In the genomic region with DNA sequence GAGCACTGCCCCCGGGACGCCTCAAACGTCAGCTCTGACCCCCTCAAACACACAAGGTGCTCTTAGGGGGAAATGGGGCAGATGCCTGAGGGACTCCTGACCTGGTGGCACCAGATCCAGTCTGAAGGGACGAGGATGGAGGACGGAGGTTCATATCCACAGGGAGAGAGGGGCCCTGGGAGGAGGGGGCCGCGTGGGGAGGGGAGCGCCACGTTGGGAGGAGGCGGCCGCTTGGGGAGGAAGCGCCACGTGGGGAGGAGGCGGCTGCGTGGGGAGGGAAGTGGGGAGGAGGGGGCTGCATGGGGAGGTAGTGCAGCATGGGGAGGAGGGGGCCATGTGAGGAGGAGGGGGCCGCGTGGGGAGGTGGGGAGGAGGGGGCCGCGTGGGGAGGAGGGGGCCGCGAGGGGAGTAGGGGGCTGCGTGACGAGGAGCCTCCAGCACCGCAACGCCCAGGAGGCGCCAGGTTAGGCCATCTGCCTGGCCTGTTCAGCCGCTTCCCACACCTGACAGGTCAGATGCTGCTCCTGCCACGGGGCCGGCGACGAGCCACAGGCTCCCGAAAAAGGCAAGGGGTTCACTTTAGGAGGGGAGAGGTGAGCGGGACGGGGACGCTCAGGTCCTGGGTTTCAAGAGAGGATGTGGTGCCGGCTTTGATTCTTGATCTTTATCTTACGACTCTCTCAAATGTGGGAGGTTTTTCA, we compare ENCODE assay signal across 17 cellular contexts. TPM values are rescaled to one million over a fixed set of nuclear protein-coding genes. Genes with fewer than 3 reads are reported as not detected.
DNase-seq lines count a peak whose midpoint lies in the region; ATAC-seq and TF ChIP-seq lines count a peak whose summit lies in the region.
"Had no signal": no experiment of that assay in that cellular context is flagged by ENCODE, and none has a peak within 500 bp of the region (broad histone marks: within the 10 kb centered on the region; RNA-seq: fewer than 3 reads in every experiment).

No MANE protein-coding gene starts in this region.

- H3K4me3 ChIP-seq in Panc1 (ENCODE audit: low read depth in 2 of 2, low read length in 2 of 2) (no peak overlapping the region), Caco-2 (ENCODE audit: low read depth, low read length) (no peak overlapping the region)
- H3K4me3 ChIP-seq: breast epithelium, PC-9, upper lobe of left lung had no signal

- no peak overlapping the region for H3K27ac ChIP-seq in Panc1 (ENCODE audit: low read length)
- H3K27ac ChIP-seq: breast epithelium, PC-9, upper lobe of left lung had no signal

- H3K27me3 ChIP-seq in Panc1 (ENCODE audit: control insufficient read depth, insufficient read depth, low read length) (no peaks in the 10 kb centered on the region), Caco-2 (replicated peaks; ENCODE audit: control insufficient read depth, insufficient read depth, low read length) (no peaks in the 10 kb centered on the region)
- H3K27me3 ChIP-seq: breast epithelium, upper lobe of left lung had no signal

- H3K4me1 ChIP-seq in Panc1 (ENCODE audit: control insufficient read depth, insufficient read depth, low read length) = no peaks in the 10 kb centered on the region
- H3K4me1 ChIP-seq in Caco-2 = no peaks in the 10 kb centered on the region
- H3K4me1 ChIP-seq: breast epithelium, upper lobe of left lung had no signal

- peaks cover 2 to 5% of the 10 kb centered on the region in 2 donors for H3K36me3 Mint-ChIP-seq in activated T-cell treated with anti-CD3 and anti-CD28 coated beads, Interleukin-2, amount 50 U/mL, for 72 hours (ENCODE audit: insufficient read depth in 2 of 2)
- H3K36me3 Mint-ChIP-seq in chondrocyte (ENCODE audit: low read depth) = peaks cover 12% of the 10 kb centered on the region
- peaks cover under 1% of the 10 kb centered on the region for H3K36me3 Mint-ChIP-seq in stimulated activated effector memory CD8-positive, alpha-beta T cell treated with anti-CD3 and anti-CD28 coated beads, Interleukin-12 subunit alpha, Interleukin-12 subunit beta, amount 100 ng/mL, for 72 hours
- H3K36me3 Mint-ChIP-seq in Caco-2 (ENCODE audit: insufficient read depth, unreplicated experiment) = no peaks in the 10 kb centered on the region

- H3K4me1 Mint-ChIP-seq in activated T-cell treated with anti-CD3 and anti-CD28 coated beads, Interleukin-2, amount 50 U/mL, for 72 hours (ENCODE audit: low read depth) = peaks cover 7% of the 10 kb centered on the region
- no peaks in the 10 kb centered on the region for H3K4me1 Mint-ChIP-seq in chondrocyte (ENCODE audit: low read depth)
- H3K4me1 Mint-ChIP-seq in stimulated activated effector memory CD8-positive, alpha-beta T cell treated with anti-CD3 and anti-CD28 coated beads, Interleukin-12 subunit alpha, Interleukin-12 subunit beta, amount 100 ng/mL, for 72 hours = peaks cover 3% of the 10 kb centered on the region
- no peaks in the 10 kb centered on the region for H3K4me1 Mint-ChIP-seq in Caco-2 (ENCODE audit: low read depth, unreplicated experiment)

- H3K27ac Mint-ChIP-seq in activated T-cell treated with anti-CD3 and anti-CD28 coated beads, Interleukin-2, amount 50 U/mL, for 72 hours = peak overlapping the region; percentile 62
- H3K27ac Mint-ChIP-seq in chondrocyte (ENCODE audit: unreplicated experiment) (no peak overlapping the region), Caco-2 (ENCODE audit: unreplicated experiment) (no peak overlapping the region)
- H3K27ac Mint-ChIP-seq in stimulated activated effector memory CD8-positive, alpha-beta T cell treated with anti-CD3 and anti-CD28 coated beads, Interleukin-12 subunit alpha, Interleukin-12 subunit beta, amount 100 ng/mL, for 72 hours = peak overlapping the region; percentile 35
- H3K27ac Mint-ChIP-seq: activated T-helper 2 cell treated with anti-CD3 and anti-CD28 coated beads, Interferon-gamma antibody, Interleukin-2, Interleukin-4, amounts not matched to agents 10 μg/mL and 5 μg/mL and 100 μg/mL, durations not matched to agents 14 hours and 24 hours and 36 hours had no signal

- H3K9me3 ChIP-seq in Panc1 (ENCODE audit: control insufficient read depth, insufficient read depth, low read depth, low read length) (no peaks in the 10 kb centered on the region), Caco-2 (no peaks in the 10 kb centered on the region)
- H3K9me3 ChIP-seq: breast epithelium, upper lobe of left lung had no signal

- intact Hi-C loops in Panc1 (cut with micrococcal nuclease; ENCODE audit: unreplicated experiment) = no loop called here
- intact Hi-C loops in Caco-2 (cut with micrococcal nuclease; ENCODE audit: unreplicated experiment) = no loop called here

- DNase-seq in activated T-cell treated with anti-CD3 and anti-CD28 coated beads, Interleukin-2, amount 50 U/mL, for 72 hours = no peak
- no peak for DNase-seq in activated T-cell treated with anti-CD3 and anti-CD28 coated beads for 4 hours
- DNase-seq in Panc1 (ENCODE audit: low read depth, low spot score) = no peak
- DNase-seq in chondrocyte (ENCODE audit: low spot score) = peak; percentile 67
- no peak for DNase-seq in stimulated activated effector memory CD8-positive, alpha-beta T cell treated with anti-CD3 and anti-CD28 coated beads, Interleukin-12 subunit alpha, Interleukin-12 subunit beta, amount 100 ng/mL, for 72 hours (ENCODE audit: low spot score in 2 of 2)
- no peak for DNase-seq in Caco-2
- no peak for DNase-seq in G401 (ENCODE audit: low spot score)
- DNase-seq: hypothalamus; NCI-H2081 treated with DMSO at 0.1 percent for 48 hours; NCI-H526 treated with DMSO at 0.1 percent for 48 hours; PC-9; stimulated activated CD4-positive, alpha-beta T cell treated with anti-CD3 and anti-CD28 coated beads, Interleukin-2, amount 100 ng/mL, for 24 hours had no signal

- no peaks in the 10 kb centered on the region for H3K9me3 Mint-ChIP-seq in activated T-cell treated with anti-CD3 and anti-CD28 coated beads, Interleukin-2, amount 50 U/mL, for 72 hours
- H3K9me3 Mint-ChIP-seq in chondrocyte (ENCODE audit: low read depth) (no peaks in the 10 kb centered on the region), Caco-2 (ENCODE audit: unreplicated experiment) (no peaks in the 10 kb centered on the region)
- no peaks in the 10 kb centered on the region for H3K9me3 Mint-ChIP-seq in stimulated activated effector memory CD8-positive, alpha-beta T cell treated with anti-CD3 and anti-CD28 coated beads, Interleukin-12 subunit alpha, Interleukin-12 subunit beta, amount 100 ng/mL, for 72 hours
- H3K9me3 Mint-ChIP-seq: activated T-helper 2 cell treated with anti-CD3 and anti-CD28 coated beads, Interferon-gamma antibody, Interleukin-2, Interleukin-4, amounts not matched to agents 10 μg/mL and 5 μg/mL and 100 μg/mL, durations not matched to agents 14 hours and 24 hours and 36 hours had no signal

- H3K36me3 ChIP-seq in Panc1 (ENCODE audit: control insufficient read depth, insufficient read depth, low read length) (no peaks in the 10 kb centered on the region; the same call in 1 of the 2 replicates), Caco-2 (ENCODE audit: control insufficient read depth, insufficient read depth, low read length) (no peaks in the 10 kb centered on the region)
- H3K36me3 ChIP-seq: breast epithelium had no signal

- CTCF ChIA-PET in Panc1 (lab: Charles Lee) = no interaction called here
- CTCF ChIA-PET in Caco-2 (lab: Charles Lee) = interaction anchor here (0.6 kb wide), 1 partner anchor 45 kb away, joined by 3 read pairs; no protein-coding TSS in a partner anchor

- no peak overlapping the region for H3K4me3 Mint-ChIP-seq in activated T-cell treated with anti-CD3 and anti-CD28 coated beads, Interleukin-2, amount 50 U/mL, for 72 hours
- H3K4me3 Mint-ChIP-seq in chondrocyte (ENCODE audit: unreplicated experiment) (no peak overlapping the region), Caco-2 (ENCODE audit: unreplicated experiment) (no peak overlapping the region)
- no peak overlapping the region for H3K4me3 Mint-ChIP-seq in stimulated activated effector memory CD8-positive, alpha-beta T cell treated with anti-CD3 and anti-CD28 coated beads, Interleukin-12 subunit alpha, Interleukin-12 subunit beta, amount 100 ng/mL, for 72 hours

- in situ Hi-C loops in Panc1 (cut with HindIII; ENCODE audit: low pct_unique_long_range_greater_than_20kb, low sequenced_read_pairs) = no loop called here
- in situ Hi-C loops in G401 (cut with HindIII; ENCODE audit: low sequenced_read_pairs) = no loop called here

- TF ChIP-seq CTCF in Panc1 (IDR thresholded peaks at IDR 0.05) (no peak), chondrocyte (IDR thresholded peaks at IDR 0.05) (no peak), Caco-2 (IDR thresholded peaks at IDR 0.05; ENCODE audit: insufficient read depth in 1 of 2, low read depth in 1 of 2, low read length in 1 of 2, severe bottlenecking in 1 of 2, unreplicated experiment in 1 of 2) (no peak)

- no peak for ATAC-seq in activated T-cell treated with anti-CD3 and anti-CD28 coated beads, Interleukin-2, amount 50 U/mL, for 72 hours (replicated peaks in 1 of 2)
- peak; percentile 28; the same call in 1 of the 2 replicates for ATAC-seq in Panc1
- peak; percentile 54 for ATAC-seq in stimulated activated effector memory CD8-positive, alpha-beta T cell treated with anti-CD3 and anti-CD28 coated beads, Interleukin-12 subunit alpha, Interleukin-12 subunit beta, amount 100 ng/mL, for 72 hours
- no peak for ATAC-seq in HG03175 (IDR thresholded peaks at IDR 0.05; ENCODE audit: unreplicated experiment)
- ATAC-seq: left colon had no signal

- POLR2A ChIA-PET in Panc1 (lab: Charles Lee) (no interaction called here), Caco-2 (lab: Charles Lee) (no interaction called here)

- H3K27me3 Mint-ChIP-seq in activated T-cell treated with anti-CD3 and anti-CD28 coated beads, Interleukin-2, amount 50 U/mL, for 72 hours (ENCODE audit: low read depth) = no peaks in the 10 kb centered on the region
- H3K27me3 Mint-ChIP-seq in chondrocyte (ENCODE audit: low read depth) (no peaks in the 10 kb centered on the region), Caco-2 (ENCODE audit: insufficient read depth, unreplicated experiment) (no peaks in the 10 kb centered on the region)

- BruUV-seq in Panc1 (replicated peaks; lab: Mats Ljungman, UMichigan) = no TSS peak
- no TSS peak for BruUV-seq in Caco-2 (replicated peaks; lab: Mats Ljungman, UMichigan)

RNA-seq across cellular contexts. Expression of a gene that starts 36.7 kb away (rescaled TPM):
- 1 to 10 TPM; 4.6 to 6.9 TPM for total RNA-seq in activated T-cell treated with anti-CD3 and anti-CD28 coated beads, Interleukin-2, amount 50 U/mL, for 72 hours
- total RNA-seq in Panc1 (2021; ENCODE audit: unreplicated experiment) = 2.6 TPM
- 1.5 TPM for polyA plus RNA-seq in Panc1 (2012; ENCODE audit: insufficient read length)
- total RNA-seq in chondrocyte = 1.7 to 2.2 TPM (median 2.0 TPM) in 3 replicates
- total RNA-seq in Caco-2 (2022) = not detected in 2 replicates
- total RNA-seq in G401 (2014; rRNA removed; shearing (Covaris generic)) = not detected in 2 replicates

Comparison
In these comparisons a context has a peak if more than half of its experiments do, and no peak if none do; other contexts are left out.
1. ATAC-seq: peak in Panc1 (single experiment) and stimulated activated effector memory CD8-positive, alpha-beta T cell treated with anti-CD3 and anti-CD28 coated beads, Interleukin-12 subunit alpha, Interleukin-12 subunit beta, amount 100 ng/mL, for 72 hours (single experiment); none in activated T-cell treated with anti-CD3 and anti-CD28 coated beads, Interleukin-2, amount 50 U/mL, for 72 hours (0 of 2) and HG03175 (single experiment).
2. H3K27ac Mint-ChIP-seq: peak in activated T-cell treated with anti-CD3 and anti-CD28 coated beads, Interleukin-2, amount 50 U/mL, for 72 hours (single experiment) and stimulated activated effector memory CD8-positive, alpha-beta T cell treated with anti-CD3 and anti-CD28 coated beads, Interleukin-12 subunit alpha, Interleukin-12 subunit beta, amount 100 ng/mL, for 72 hours (single experiment); none in chondrocyte (single experiment) and Caco-2 (single experiment).